In the genomic region with DNA sequence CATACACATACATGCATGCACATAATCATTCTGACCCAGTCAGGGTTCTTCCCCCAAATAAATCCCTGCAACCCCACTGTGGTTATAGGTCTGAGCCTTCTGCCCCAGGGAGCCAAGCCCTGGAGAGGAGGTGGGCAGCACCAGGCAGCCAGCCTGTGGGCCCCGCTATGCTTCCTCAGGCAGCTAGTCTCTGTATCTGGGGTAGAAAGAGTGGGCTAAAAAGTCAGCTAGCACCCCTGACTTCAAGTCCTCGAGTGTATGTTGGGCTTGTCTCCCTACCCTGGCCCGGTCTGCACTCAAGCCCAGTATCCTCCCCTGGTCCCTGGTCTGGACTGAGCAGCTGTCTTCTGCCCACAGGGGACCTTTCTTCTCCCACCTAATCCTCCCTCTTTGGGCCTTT, we compare ENCODE assay signal across 19 cellular contexts. TPM values are rescaled to one million over a fixed set of nuclear protein-coding genes. Genes with fewer than 3 reads are reported as not detected.
DNase-seq lines count a peak whose midpoint lies in the region; ATAC-seq, FAIRE-seq and TF ChIP-seq lines count a peak whose summit lies in the region.
"Had no signal": no experiment of that assay in that cellular context is flagged by ENCODE, and none has a peak within 500 bp of the region (broad histone marks: within the 10 kb centered on the region; RNA-seq: fewer than 3 reads in every experiment).

No MANE protein-coding gene starts in this region.

- no peak overlapping the region for H3K4me3 Mint-ChIP-seq in activated CD4-positive, alpha-beta memory T cell treated with anti-CD3 and anti-CD28 coated beads for 36 hours

- CTCF ChIA-PET in activated CD4-positive, alpha-beta memory T cell treated with anti-CD3 and anti-CD28 coated beads for 36 hours (lab: Charles Lee), result no interaction called here

- H3K27me3 Mint-ChIP-seq in activated CD4-positive, alpha-beta memory T cell treated with anti-CD3 and anti-CD28 coated beads for 36 hours, result no peaks in the 10 kb centered on the region

- H3K9ac ChIP-seq in BLaER1 treated with 17β-estradiol and CSF1 and Interleukin-3, amounts not matched to agents 10 nM and 100 nM, result no peak overlapping the region
- no peak overlapping the region for H3K9ac ChIP-seq in kidney (ENCODE audit: low read length in 2 of 2)

- TF ChIP-seq CTCF in kidney (IDR thresholded peaks at IDR 0.05; ENCODE audit: borderline replicate concordance, extremely low read depth, insufficient read depth) (no peak), sigmoid colon (IDR thresholded peaks at IDR 0.05) (no peak), prostate gland (IDR thresholded peaks at IDR 0.05) (no peak)

- H3K4me1 Mint-ChIP-seq in activated CD4-positive, alpha-beta memory T cell treated with anti-CD3 and anti-CD28 coated beads for 36 hours (ENCODE audit: low read depth), result no peaks in the 10 kb centered on the region

- WGBS in sigmoid colon, 2 donors, result 94 to 95% methylated on average over 3 of the region's 3 CpGs
- 81% methylated on average over 3 of the region's 3 CpGs for WGBS in prostate gland

- H3K36me3 Mint-ChIP-seq in activated CD4-positive, alpha-beta memory T cell treated with anti-CD3 and anti-CD28 coated beads for 36 hours, result no peaks in the 10 kb centered on the region

- H3K27ac Mint-ChIP-seq in activated CD4-positive, alpha-beta memory T cell treated with anti-CD3 and anti-CD28 coated beads for 36 hours, result no peak overlapping the region

- H4K20me1 ChIP-seq in BLaER1 treated with 17β-estradiol and CSF1 and Interleukin-3, amounts not matched to agents 10 nM and 100 nM, result peaks cover 0 to 69% (median 6%) of the 10 kb centered on the region in 11 experiments; a peak in 10 of 22 replicates

- H3K27me3 ChIP-seq in BLaER1 treated with 17β-estradiol and CSF1 and Interleukin-3, amounts not matched to agents 10 nM and 100 nM, result no peaks in the 10 kb centered on the region
- H3K27me3 ChIP-seq in sigmoid colon (no peaks in the 10 kb centered on the region), prostate gland (replicated peaks; ENCODE audit: insufficient read depth) (no peaks in the 10 kb centered on the region)

- peaks cover 33 to 69% (median 45%) of the 10 kb centered on the region in 10 experiments for H3K4me1 ChIP-seq in BLaER1 treated with 17β-estradiol and CSF1 and Interleukin-3, amounts not matched to agents 10 nM and 100 nM
- peaks cover 5 to 11% of the 10 kb centered on the region in 2 donors for H3K4me1 ChIP-seq in kidney (ENCODE audit: control insufficient read depth in 1 of 2, insufficient read depth in 1 of 2, low read depth in 1 of 2, low read length in 2 of 2)
- peaks cover 0 to 39% (median 34%) of the 10 kb centered on the region in 4 donors for H3K4me1 ChIP-seq in sigmoid colon
- H3K4me1 ChIP-seq in prostate gland (replicated peaks), result no peaks in the 10 kb centered on the region

- peaks cover 5 to 59% (median 40%) of the 10 kb centered on the region in 11 experiments; a peak in 19 of 22 replicates for H3K36me3 ChIP-seq in BLaER1 treated with 17β-estradiol and CSF1 and Interleukin-3, amounts not matched to agents 10 nM and 100 nM
- H3K36me3 ChIP-seq in kidney (ENCODE audit: control insufficient read depth in 1 of 2, insufficient read depth in 2 of 2, low read length in 2 of 2) (peaks cover 2 to 5% of the 10 kb centered on the region in 2 donors), sigmoid colon (no peaks in the 10 kb centered on the region), prostate gland (no peaks in the 10 kb centered on the region)

- no peak for TF ChIP-seq EP300 in sigmoid colon (IDR thresholded peaks at IDR 0.05)

- H3K9me3 ChIP-seq in BLaER1 treated with 17β-estradiol and CSF1 and Interleukin-3, amounts not matched to agents 10 nM and 100 nM (replicated peaks in 1 of 11), result peaks cover 0 to 5% (median 0%) of the 10 kb centered on the region in 11 experiments; a peak in 2 of 22 replicates
- no peaks in the 10 kb centered on the region for H3K9me3 ChIP-seq in kidney (ENCODE audit: control insufficient read depth in 1 of 2, low read length in 2 of 2)
- H3K9me3 ChIP-seq in sigmoid colon, result no peaks in the 10 kb centered on the region
- no peaks in the 10 kb centered on the region for H3K9me3 ChIP-seq in prostate gland

- H3K4me2 ChIP-seq in BLaER1 treated with 17β-estradiol and CSF1 and Interleukin-3, amounts not matched to agents 10 nM and 100 nM, result peak overlapping the region in 8 of 11 experiments; percentile 26 to 58 (median 50); a peak in 10 of 22 replicates

- FAIRE-seq in kidney (lab: Jason Lieb, UNC), result no peak

- no peak for ATAC-seq in HG03439 (IDR thresholded peaks at IDR 0.05; ENCODE audit: unreplicated experiment)
- ATAC-seq: Panc1, Right ventricle myocardium inferior had no signal

- H3K27ac ChIP-seq in BLaER1 treated with 17β-estradiol and CSF1 and Interleukin-3, amounts not matched to agents 10 nM and 100 nM, result 0 out of 22 replicates have a peak overlapping the region, but pooled peaks of 1 of the 11 experiments have one; percentile 4
- H3K27ac ChIP-seq in kidney (ENCODE audit: low read depth in 2 of 2, low read length in 2 of 2), result no peak overlapping the region
- no peak overlapping the region for H3K27ac ChIP-seq in sigmoid colon
- H3K27ac ChIP-seq in prostate gland, result no peak overlapping the region

- POLR2A ChIA-PET in activated CD4-positive, alpha-beta memory T cell treated with anti-CD3 and anti-CD28 coated beads for 36 hours (lab: Charles Lee), result no interaction called here

- H3K4me3 ChIP-seq in BLaER1 treated with 17β-estradiol and CSF1 and Interleukin-3, amounts not matched to agents 10 nM and 100 nM, result no peak overlapping the region
- H3K4me3 ChIP-seq in kidney (ENCODE audit: low read length in 2 of 2) (no peak overlapping the region), sigmoid colon (no peak overlapping the region), prostate gland (no peak overlapping the region)

- TF ChIP-seq POLR2A in sigmoid colon (IDR thresholded peaks at IDR 0.05) (no peak), prostate gland (IDR thresholded peaks at IDR 0.05) (no peak)

- intact Hi-C loops in activated CD4-positive, alpha-beta memory T cell treated with anti-CD3 and anti-CD28 coated beads for 36 hours (cut with micrococcal nuclease), result no loop called here
- intact Hi-C loops in kidney (cut with DNase I), result no loop called here
- intact Hi-C loops in sigmoid colon (cut with DNase I), result no loop called here
- intact Hi-C loops in prostate gland (cut with DNase I), result no loop called here

- peak; percentile 0 for DNase-seq in activated CD4-positive, alpha-beta memory T cell treated with anti-CD3 and anti-CD28 coated beads for 36 hours
- DNase-seq in kidney (peak; percentile 20), sigmoid colon (peak; percentile 36), prostate gland (ENCODE audit: low spot score) (no peak)
- DNase-seq in activated T-cell treated with anti-CD3 and anti-CD28 coated beads, Interleukin-2, amount 50 U/mL, for 1 hour, result no peak
- no peak for DNase-seq in stimulated activated CD4-positive, alpha-beta T cell treated with anti-CD3 and anti-CD28 coated beads, Interleukin-4, amount 100 ng/mL, for 24 hours
- DNase-seq: H7, IMR-90, Karpas-422, MM.1S, NCI-H1092 treated with DMSO at 0.1 percent for 48 hours, NCI-H1694, NCI-H2107, NCI-H2227 treated with DMSO at 0.1 percent for 48 hours, NCI-H524 treated with DMSO at 0.1 percent for 48 hours had no signal

- no peaks in the 10 kb centered on the region for H3K9me3 Mint-ChIP-seq in activated CD4-positive, alpha-beta memory T cell treated with anti-CD3 and anti-CD28 coated beads for 36 hours

RNA-seq across cellular contexts. Expression of a gene that starts 28.0 kb away (rescaled TPM):
- total RNA-seq in activated CD4-positive, alpha-beta memory T cell treated with anti-CD3 and anti-CD28 coated beads for 36 hours, result under 1 TPM; 0.19 TPM
- total RNA-seq in kidney (4.4 TPM), sigmoid colon (1 to 10 TPM in 3 of 4 donors, under 1 TPM in 1; 0.99 to 3.6 (median 1.4) TPM), prostate gland (1 to 10 TPM; 1.0 to 2.1 TPM)
- polyA plus RNA-seq in kidney (ENCODE audit: insufficient read depth, low read depth, low replicate concordance) (0.22 TPM), sigmoid colon (under 1 TPM; under 0.01 to 0.32 (median under 0.01) TPM)

Comparison
In these comparisons a context has a peak if more than half of its experiments do, and no peak if none do; other contexts are left out.
1. DNase-seq: peak in activated CD4-positive, alpha-beta memory T cell treated with anti-CD3 and anti-CD28 coated beads for 36 hours (single experiment), kidney (single experiment) and sigmoid colon (single experiment); none in activated T-cell treated with anti-CD3 and anti-CD28 coated beads, Interleukin-2, amount 50 U/mL, for 1 hour (single experiment), stimulated activated CD4-positive, alpha-beta T cell treated with anti-CD3 and anti-CD28 coated beads, Interleukin-4, amount 100 ng/mL, for 24 hours (single experiment) and prostate gland (single experiment).